ENCODE assay signal across 24 cellular contexts in genomic region chr20:38973107-38973506, GRCh38. TPM values are rescaled to one million over a fixed set of nuclear protein-coding genes. Genes with fewer than 3 reads are reported as not detected.
DNase-seq lines count a peak whose midpoint lies in the region; ATAC-seq and TF ChIP-seq lines count a peak whose summit lies in the region.
"Had no signal": no experiment of that assay in that cellular context is flagged by ENCODE, and none has a peak within 500 bp of the region (broad histone marks: within the 10 kb centered on the region; RNA-seq: fewer than 3 reads in every experiment).

No MANE protein-coding gene starts in this region.

- H3K9ac ChIP-seq in muscle layer of colon (ENCODE audit: low read length) (no peak overlapping the region), stomach smooth muscle (ENCODE audit: low read length in 2 of 2) (peak overlapping the region in 1 of 2 donors; percentile 16)

- H3K9me3 ChIP-seq in heart left ventricle: no peaks in the 10 kb centered on the region
- no peaks in the 10 kb centered on the region for H3K9me3 ChIP-seq in muscle layer of colon (ENCODE audit: low read length)
- H3K9me3 ChIP-seq in stomach smooth muscle (ENCODE audit: control insufficient read depth in 2 of 2, low read length in 2 of 2): no peaks in the 10 kb centered on the region
- H3K9me3 ChIP-seq: A549, adrenal gland, thyroid gland had no signal

- no peak for ATAC-seq in heart left ventricle
- ATAC-seq in left cardiac atrium: no peak
- no peak for ATAC-seq in HG03460 (IDR thresholded peaks at IDR 0.05; ENCODE audit: unreplicated experiment)
- no peak for ATAC-seq in GM18517 (IDR thresholded peaks at IDR 0.05; ENCODE audit: unreplicated experiment)
- ATAC-seq: A549 had no signal

- H3K36me3 ChIP-seq in heart left ventricle (peaks cover 0 to 95% (median 43%) of the 10 kb centered on the region in 9 donors), muscle layer of colon (ENCODE audit: insufficient read depth, low read length) (peaks cover 12% of the 10 kb centered on the region), stomach smooth muscle (ENCODE audit: control insufficient read depth in 2 of 2, insufficient read depth in 2 of 2, low read length in 2 of 2) (peaks cover 2 to 5% of the 10 kb centered on the region in 2 donors)
- H3K36me3 ChIP-seq: adrenal gland, brain microvascular endothelial cell, thyroid gland had no signal

- TF ChIP-seq CTCF in heart left ventricle (IDR thresholded peaks at IDR 0.05) (no peak), GM10266 (IDR thresholded peaks at IDR 0.05; ENCODE audit: control insufficient read depth, insufficient read depth, low read depth, missing control alignments) (no peak)

- no peak overlapping the region for H3K4me3 ChIP-seq in heart left ventricle
- no peak overlapping the region for H3K4me3 ChIP-seq in muscle layer of colon (ENCODE audit: low read depth in 1 of 2, low read length in 2 of 2)
- H3K4me3 ChIP-seq in stomach smooth muscle (ENCODE audit: low read length in 2 of 2): no peak overlapping the region
- H3K4me3 ChIP-seq: A549, adrenal gland, thyroid gland had no signal

- H3K4me1 ChIP-seq in heart left ventricle (peaks cover 0 to 36% (median 4%) of the 10 kb centered on the region in 12 donors), muscle layer of colon (ENCODE audit: insufficient read depth, low read length) (peaks cover 45% of the 10 kb centered on the region), stomach smooth muscle (ENCODE audit: control insufficient read depth, insufficient read depth, low read length) (peaks cover 18% of the 10 kb centered on the region)
- H3K4me1 ChIP-seq: thyroid gland had no signal

- TF ChIP-seq POLR2A in heart left ventricle (IDR thresholded peaks at IDR 0.05): no peak

- DNase-seq in heart left ventricle (no peak), left cardiac atrium (no peak), amniotic epithelial cell (ENCODE audit: low read depth) (peak; percentile 41), GM10266 (ENCODE audit: extremely low spot score) (no peak)
- DNase-seq: activated CD4-positive, alpha-beta T cell treated with anti-CD3 and anti-CD28 coated beads for 1 hour; activated CD8-positive, alpha-beta memory T cell treated with anti-CD3 and anti-CD28 coated beads for 24 hours; activated naive CD4-positive, alpha-beta T cell treated with anti-CD3 and anti-CD28 coated beads for 36 hours; activated T-cell treated with anti-CD3 and anti-CD28 coated beads, Interleukin-2, amount 50 U/mL, for 48 hours; AML-193; CD4-positive, alpha-beta T cell; KBM-7; MM.1S; NCI-H2029; NCI-H82; stimulated activated naive CD4-positive, alpha-beta T cell treated with Interleukin-2 at 50 U/mL for 16 hours; T-helper 2 cell had no signal

- H3K27ac ChIP-seq in heart left ventricle (peak overlapping the region in 8 of 12 donors; percentile 3 to 81 (median 48)), muscle layer of colon (ENCODE audit: low read depth, low read length) (peak overlapping the region; percentile 68), stomach smooth muscle (ENCODE audit: low read length) (peak overlapping the region; percentile 50)
- H3K27ac ChIP-seq: A549, adrenal gland, thyroid gland had no signal

- intact Hi-C loops in heart left ventricle (cut with DNase I) (no loop called here), left cardiac atrium (cut with DNase I) (no loop called here)

- H3K27me3 ChIP-seq in heart left ventricle: no peaks in the 10 kb centered on the region
- no peaks in the 10 kb centered on the region for H3K27me3 ChIP-seq in muscle layer of colon (ENCODE audit: control insufficient read depth in 1 of 2, insufficient read depth in 2 of 2, low read length in 2 of 2)
- H3K27me3 ChIP-seq in stomach smooth muscle (ENCODE audit: control insufficient read depth in 1 of 2, insufficient read depth in 2 of 2, low read length in 2 of 2): no peaks in the 10 kb centered on the region
- H3K27me3 ChIP-seq: adrenal gland, brain microvascular endothelial cell, thyroid gland had no signal

RNA-seq across cellular contexts. Expression of gene DHX35, which starts 11.0 kb away (rescaled TPM):
- total RNA-seq in heart left ventricle (10 to 100 TPM in 8 of 9 donors, 1 to 10 TPM in 1; 9.9 to 41.7 (median 11.2) TPM), left cardiac atrium (10 to 100 TPM in 1 of 2 donors, 1 to 10 TPM in 1; 8.8 to 12.4 TPM)
- polyA plus RNA-seq in heart left ventricle: 1 to 10 TPM; 6.0 to 7.9 TPM

RNA-seq across cellular contexts. Expression of gene FAM83D, which starts 46.9 kb away (rescaled TPM):
- total RNA-seq in heart left ventricle (1 to 10 TPM in 2 of 9 donors, under 1 TPM in 7; 0.11 to 4.7 (median 0.56) TPM), left cardiac atrium (under 1 TPM; 0.42 to 0.65 TPM)
- polyA plus RNA-seq in heart left ventricle: 1 to 10 TPM in 1 of 2 donors, not detected in 1; 1.3 TPM
